In the genomic region with DNA sequence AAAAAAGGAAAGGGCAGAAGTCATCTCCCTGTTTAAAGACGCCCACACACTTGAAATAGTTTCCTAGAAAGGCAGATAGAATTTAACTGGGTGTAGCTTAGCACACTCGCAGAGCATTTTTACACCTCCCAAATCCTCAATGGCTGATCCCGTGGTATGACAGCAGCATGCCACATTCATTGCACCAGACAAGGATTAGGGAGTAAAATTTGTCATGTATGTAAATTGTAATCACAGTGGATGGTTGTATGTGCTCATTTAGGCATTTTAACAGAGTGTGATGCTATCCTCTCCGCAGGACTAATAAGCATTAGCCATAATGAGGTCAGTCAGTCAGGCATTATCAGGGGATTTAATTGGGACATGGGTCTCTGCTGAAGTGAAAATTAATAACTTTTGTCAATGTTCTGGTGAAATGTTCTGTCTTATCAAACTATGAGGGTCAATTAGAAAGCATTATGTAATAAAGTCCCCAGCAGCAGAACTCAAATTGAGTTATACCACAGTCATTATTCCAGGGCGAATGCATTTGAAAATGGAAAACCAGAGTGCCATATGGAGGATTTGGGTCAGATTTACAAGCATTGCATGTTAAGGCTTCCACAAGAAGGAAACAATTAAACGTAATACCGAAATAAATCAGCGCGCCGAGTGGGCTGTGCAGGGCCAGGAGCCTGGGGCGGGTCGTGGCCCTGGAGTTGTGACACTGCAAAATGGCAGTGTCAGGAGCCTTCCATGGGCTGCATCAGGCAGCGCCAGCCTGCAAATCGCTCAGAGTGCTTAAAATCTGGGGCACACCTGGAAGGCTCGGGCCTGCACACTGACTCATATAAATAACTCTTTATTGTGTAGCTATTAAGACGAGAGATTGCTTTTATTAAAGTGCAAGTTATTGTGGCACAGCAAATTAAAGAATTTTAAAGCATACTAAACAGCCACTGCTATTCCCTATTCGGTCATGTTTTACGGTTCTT, we compare ENCODE assay signal across 15 cellular contexts.
DNase-seq lines count a peak whose midpoint lies in the region; ATAC-seq and TF ChIP-seq lines count a peak whose summit lies in the region.
"Had no signal": no experiment of that assay in that cellular context is flagged by ENCODE, and none has a peak within 500 bp of the region (broad histone marks: within the 10 kb centered on the region; RNA-seq: fewer than 3 reads in every experiment).

No MANE protein-coding gene starts in this region.

- DNase-seq in activated naive CD8-positive, alpha-beta T cell treated with anti-CD3 and anti-CD28 coated beads, Interleukin-2, amount 10 ng/mL, durations not matched to agents 7 days and 5 days: no peak
- no peak for DNase-seq in activated naive CD8-positive, alpha-beta T cell treated with anti-CD3 and anti-CD28 coated beads for 36 hours
- DNase-seq in cerebellar cortex (ENCODE audit: low spot score) (peak; percentile 52), myocyte (ENCODE audit: low read depth) (peak; percentile 42), type B pancreatic cell (ENCODE audit: extremely low spot score, unreplicated experiment) (no peak), hippocampal formation (lab: John Stamatoyannopoulos, UW) (no peak), DMS 273 (lab: John Stamatoyannopoulos, UW; ENCODE audit: unreplicated experiment) (no peak)
- DNase-seq: effector CD4-positive, alpha-beta T cell; heart right ventricle; NCI-H1694; stimulated activated CD8-positive, alpha-beta memory T cell treated with anti-CD3 and anti-CD28 coated beads, Interleukin-4, amount 100 ng/mL, for 48 hours; T-helper 2 cell had no signal

- H3K4me3 Mint-ChIP-seq in activated naive CD8-positive, alpha-beta T cell treated with anti-CD3 and anti-CD28 coated beads, Interleukin-2, amount 10 ng/mL, durations not matched to agents 7 days and 5 days: no peak overlapping the region
- no peak overlapping the region for H3K4me3 Mint-ChIP-seq in activated naive CD8-positive, alpha-beta T cell treated with anti-CD3 and anti-CD28 coated beads for 36 hours
- H3K4me3 Mint-ChIP-seq in type B pancreatic cell: peak overlapping the region; percentile 75
- H3K4me3 Mint-ChIP-seq: mesothelial cell of epicardium had no signal

- POLR2A ChIA-PET in activated naive CD8-positive, alpha-beta T cell treated with anti-CD3 and anti-CD28 coated beads, Interleukin-2, amount 10 ng/mL, durations not matched to agents 7 days and 5 days (lab: Charles Lee): interaction anchor here (1.8 kb wide), 1 partner anchor 10 kb away, joined by 5 read pairs; no protein-coding TSS in a partner anchor

- H3K4me1 Mint-ChIP-seq in activated naive CD8-positive, alpha-beta T cell treated with anti-CD3 and anti-CD28 coated beads, Interleukin-2, amount 10 ng/mL, durations not matched to agents 7 days and 5 days: peaks cover 15% of the 10 kb centered on the region
- H3K4me1 Mint-ChIP-seq in activated naive CD8-positive, alpha-beta T cell treated with anti-CD3 and anti-CD28 coated beads for 36 hours: peaks cover 13% of the 10 kb centered on the region
- peaks cover 44% of the 10 kb centered on the region for H3K4me1 Mint-ChIP-seq in type B pancreatic cell (ENCODE audit: unreplicated experiment)

- H3K9me3 Mint-ChIP-seq in activated naive CD8-positive, alpha-beta T cell treated with anti-CD3 and anti-CD28 coated beads, Interleukin-2, amount 10 ng/mL, durations not matched to agents 7 days and 5 days: no peaks in the 10 kb centered on the region
- H3K9me3 Mint-ChIP-seq in activated naive CD8-positive, alpha-beta T cell treated with anti-CD3 and anti-CD28 coated beads for 36 hours: no peaks in the 10 kb centered on the region
- peaks cover 6% of the 10 kb centered on the region for H3K9me3 Mint-ChIP-seq in type B pancreatic cell
- H3K9me3 Mint-ChIP-seq: mesothelial cell of epicardium had no signal

- no peaks in the 10 kb centered on the region for H3K36me3 Mint-ChIP-seq in activated naive CD8-positive, alpha-beta T cell treated with anti-CD3 and anti-CD28 coated beads, Interleukin-2, amount 10 ng/mL, durations not matched to agents 7 days and 5 days
- no peaks in the 10 kb centered on the region for H3K36me3 Mint-ChIP-seq in activated naive CD8-positive, alpha-beta T cell treated with anti-CD3 and anti-CD28 coated beads for 36 hours
- H3K36me3 Mint-ChIP-seq in type B pancreatic cell: no peaks in the 10 kb centered on the region
- H3K36me3 Mint-ChIP-seq: activated naive CD8-positive, alpha-beta T cell; mesothelial cell of epicardium had no signal

- H3K27me3 Mint-ChIP-seq in activated naive CD8-positive, alpha-beta T cell treated with anti-CD3 and anti-CD28 coated beads, Interleukin-2, amount 10 ng/mL, durations not matched to agents 7 days and 5 days: no peaks in the 10 kb centered on the region
- peaks cover 3% of the 10 kb centered on the region for H3K27me3 Mint-ChIP-seq in activated naive CD8-positive, alpha-beta T cell treated with anti-CD3 and anti-CD28 coated beads for 36 hours
- peaks cover 10% of the 10 kb centered on the region for H3K27me3 Mint-ChIP-seq in type B pancreatic cell
- H3K27me3 Mint-ChIP-seq: activated naive CD8-positive, alpha-beta T cell had no signal

- ATAC-seq in activated naive CD8-positive, alpha-beta T cell treated with anti-CD3 and anti-CD28 coated beads, Interleukin-2, amount 10 ng/mL, durations not matched to agents 7 days and 5 days (ENCODE audit: low read depth): no peak
- ATAC-seq in GM18858 (IDR thresholded peaks at IDR 0.05; ENCODE audit: unreplicated experiment): no peak

- TF ChIP-seq CTCF in type B pancreatic cell (conservative IDR thresholded peaks at IDR 0.05): no peak

- peak overlapping the region; percentile 83 for H3K27ac Mint-ChIP-seq in activated naive CD8-positive, alpha-beta T cell treated with anti-CD3 and anti-CD28 coated beads, Interleukin-2, amount 10 ng/mL, durations not matched to agents 7 days and 5 days
- no peak overlapping the region for H3K27ac Mint-ChIP-seq in activated naive CD8-positive, alpha-beta T cell treated with anti-CD3 and anti-CD28 coated beads for 36 hours
- H3K27ac Mint-ChIP-seq in type B pancreatic cell: peak overlapping the region; percentile 37
- H3K27ac Mint-ChIP-seq: activated naive CD8-positive, alpha-beta T cell had no signal

Comparison
In these comparisons a context has a peak if more than half of its experiments do, and no peak if none do; other contexts are left out.
1. DNase-seq: peak in cerebellar cortex (single experiment) and myocyte (single experiment); none in activated naive CD8-positive, alpha-beta T cell treated with anti-CD3 and anti-CD28 coated beads, Interleukin-2, amount 10 ng/mL, durations not matched to agents 7 days and 5 days (single experiment), activated naive CD8-positive, alpha-beta T cell treated with anti-CD3 and anti-CD28 coated beads for 36 hours (single experiment), type B pancreatic cell (single experiment), hippocampal formation (0 of 2) and DMS 273 (single experiment).